ENCODE assay signal across 8 cellular contexts in genomic region chrX:69618803-69619202, GRCh38. TPM values are rescaled to one million over a fixed set of nuclear protein-coding genes. Genes with fewer than 3 reads are reported as not detected.
A peak's percentile ranks its signal among the peaks of the same experiment; 100 is the strongest.
DNase-seq lines count a peak whose midpoint lies in the region; ATAC-seq, FAIRE-seq and TF ChIP-seq lines count a peak whose summit lies in the region.

No MANE protein-coding gene starts in this region.

- peak in 2 of 3 experiments; percentile 4 to 46; a peak in 3 of 6 replicates for TF ChIP-seq CTCF in K562 (IDR thresholded peaks at IDR 0.05 in 2 of 3, conservative IDR thresholded peaks at IDR 0.05 in 1 of 3; ENCODE audit: insufficient read depth in 2 of 3, low read depth in 1 of 3, low read length in 3 of 3)

- in situ Hi-C loops in K562 (cut with MboI) = no loop called here

- H2BK5ac ChIP-seq in mesenchymal stem cell (ENCODE audit: low read depth, low read length, poor library complexity, severe bottlenecking) = no peak overlapping the region

- H4K91ac ChIP-seq in mesenchymal stem cell (ENCODE audit: low read length) = no peak overlapping the region

- WGBS in K562 (ENCODE audit: insufficient coverage, low coverage, missing lambda C conversion rate) = 0% methylated on average over 1 of the region's 1 CpG
- WGBS in mesenchymal stem cell = no CpG with 5 or more reads among the region's 1 CpG

- H2AFZ ChIP-seq in K562 (ENCODE audit: low read depth, low read length) = no peak overlapping the region
- no peak overlapping the region for H2AFZ ChIP-seq in mesenchymal stem cell (ENCODE audit: low read depth, low read length)

- H2AK5ac ChIP-seq in mesenchymal stem cell (ENCODE audit: low read length, severe bottlenecking) = no peak overlapping the region

- H3K79me1 ChIP-seq in mesenchymal stem cell (replicated peaks; ENCODE audit: low read length, poor library complexity, severe bottlenecking) = no peaks in the 10 kb centered on the region

- H3K4ac ChIP-seq in mesenchymal stem cell (ENCODE audit: low read depth in 1 of 2, low read length in 2 of 2) = no peak overlapping the region

- no peak overlapping the region for H3K14ac ChIP-seq in mesenchymal stem cell (ENCODE audit: low read length in 2 of 2)

- H2BK15ac ChIP-seq in mesenchymal stem cell (ENCODE audit: low read depth, poor library complexity, severe bottlenecking) = no peak overlapping the region

- peak; percentile 31 to 50; a peak in 2 of 4 replicates for TF ChIP-seq RAD21 in K562 (CRISPR knock-in tag; conservative IDR thresholded peaks at IDR 0.05 in 1 of 2, IDR thresholded peaks at IDR 0.05 in 1 of 2)

- no peak overlapping the region for H3K23ac ChIP-seq in mesenchymal stem cell (ENCODE audit: low read length in 2 of 2)

- TF ChIP-seq EP300 in K562 (IDR thresholded peaks at IDR 0.05; ENCODE audit: low read length) = no peak

- no peak overlapping the region for H3K9ac ChIP-seq in K562 (ENCODE audit: insufficient read depth in 1 of 2, low read depth in 2 of 2, low read length in 2 of 2)
- H3K9ac ChIP-seq in mesenchymal stem cell (ENCODE audit: low read length) = no peak overlapping the region

- no peak for TF ChIP-seq POLR2A in K562 (conservative IDR thresholded peaks at IDR 0.05)

- H3K36me3 ChIP-seq in K562 (ENCODE audit: control insufficient read depth, insufficient read depth, low read length) (no peaks in the 10 kb centered on the region), mesenchymal stem cell (ENCODE audit: control insufficient read depth in 1 of 2, insufficient read depth in 2 of 2, low read depth in 1 of 2, low read length in 2 of 2) (no peaks in the 10 kb centered on the region)

- H4K20me1 ChIP-seq in K562 (replicated peaks; ENCODE audit: control insufficient read depth, insufficient read depth, low read length) = no peaks in the 10 kb centered on the region

- no peak for FAIRE-seq in K562 (lab: Jason Lieb, UNC)

- H3K4me1 ChIP-seq in K562 (replicated peaks in 1 of 2; ENCODE audit: control insufficient read depth in 2 of 2, insufficient read depth in 2 of 2, low read length in 2 of 2) (peaks cover 0 to 13% of the 10 kb centered on the region in 2 experiments; a peak in 2 of 5 replicates), mesenchymal stem cell (ENCODE audit: control insufficient read depth, insufficient read depth, low read depth, low read length) (peaks cover 9% of the 10 kb centered on the region)

- ATAC-seq in K562 (no peak), GM18870 (IDR thresholded peaks at IDR 0.05; ENCODE audit: unreplicated experiment) (no peak), GM21381 (IDR thresholded peaks at IDR 0.05; ENCODE audit: unreplicated experiment) (no peak), GM19324 (IDR thresholded peaks at IDR 0.05; ENCODE audit: low FRiP score, unreplicated experiment) (no peak)

- no peak overlapping the region for H2BK120ac ChIP-seq in mesenchymal stem cell (ENCODE audit: low read depth, low read length)

- BruUV-seq in K562 (replicated peaks; lab: Mats Ljungman, UMichigan) = no TSS peak

- intact Hi-C loops in K562 (cut with micrococcal nuclease) = loop anchor here (1.0 kb wide), 1 partner anchor 81 kb away; no protein-coding TSS in a partner anchor

- H3K27ac ChIP-seq in K562 (ENCODE audit: extremely low read depth, low read depth, low read length) (no peak overlapping the region), mesenchymal stem cell (ENCODE audit: low read length, poor library complexity, severe bottlenecking) (no peak overlapping the region)

- no peak overlapping the region for H3K4me3 ChIP-seq in K562
- H3K4me3 ChIP-seq in mesenchymal stem cell (ENCODE audit: insufficient read depth in 1 of 2, low read depth in 1 of 2, low read length in 2 of 2) = no peak overlapping the region

- H3K79me2 ChIP-seq in K562 (ENCODE audit: control insufficient read depth, insufficient read depth, low read length) = no peaks in the 10 kb centered on the region

- POLR2A ChIA-PET in K562 (lab: Yijun Ruan, JAX) = interaction anchor here (1.4 kb wide), 1 partner anchor 14 kb away, joined by 3 read pairs; no protein-coding TSS in a partner anchor

- no peaks in the 10 kb centered on the region for H3K9me1 ChIP-seq in K562 (ENCODE audit: control insufficient read depth, insufficient read depth, low read length)

- CTCF ChIA-PET in K562 (lab: Yijun Ruan, JAX; ENCODE audit: low intra/inter-chr PET ratio) = interaction anchor here (0.6 to 1.3 kb wide), 2 partner anchors 80 to 81 kb away, joined by 3 to 5 read pairs; no protein-coding TSS in a partner anchor

- H4K8ac ChIP-seq in mesenchymal stem cell (ENCODE audit: low read length) = no peak overlapping the region

- peak; percentile 8 for DNase-seq in NCI-H2107 treated with DMSO at 0.1 percent for 48 hours (lab: John Stamatoyannopoulos, UW; ENCODE audit: unreplicated experiment)
- no peak for DNase-seq in NCI-H2107 (lab: John Stamatoyannopoulos, UW)
- peak; percentile 52 for DNase-seq in NCI-H1694 (lab: John Stamatoyannopoulos, UW)
- DNase-seq in K562 (ENCODE audit: extremely low read depth in 1 of 4, low spot score in 3 of 4) = peak in 1 of 4 experiments; percentile 3
- DNase-seq in mesenchymal stem cell = peak; percentile 3

- H3K4me2 ChIP-seq in K562 (ENCODE audit: insufficient read depth, low read length) (no peak overlapping the region), mesenchymal stem cell (ENCODE audit: low read length, poor library complexity, severe bottlenecking) (no peak overlapping the region)

- H2BK12ac ChIP-seq in mesenchymal stem cell (ENCODE audit: low read length in 2 of 2) = no peak overlapping the region

- H3K27me3 ChIP-seq in K562 (ENCODE audit: control insufficient read depth in 2 of 2, insufficient read depth in 2 of 2, low read length in 2 of 2) (peaks cover 0 to 6% of the 10 kb centered on the region in 2 experiments; a peak in 1 of 5 replicates), mesenchymal stem cell (ENCODE audit: control insufficient read depth in 1 of 2, insufficient read depth in 1 of 2, low read length in 2 of 2) (peaks cover 15 to 52% of the 10 kb centered on the region in 2 experiments)

- no peak overlapping the region for H3K18ac ChIP-seq in mesenchymal stem cell (ENCODE audit: low read depth in 1 of 2, low read length in 2 of 2)

- H3K9me3 ChIP-seq in K562 (replicated peaks; ENCODE audit: control insufficient read depth, insufficient read depth, low read depth, low read length) = no peaks in the 10 kb centered on the region
- H3K9me3 ChIP-seq in mesenchymal stem cell (ENCODE audit: control insufficient read depth, low read length) = peaks cover 1% of the 10 kb centered on the region

TF ChIP-seq in K562, 482 proteins besides CTCF, POLR2A, EP300 and RAD21 (continues in another document):
- no peak for TF ChIP-seq GATAD2A (IDR thresholded peaks at IDR 0.05)
- TF ChIP-seq SMC3 (conservative IDR thresholded peaks at IDR 0.05; ENCODE audit: insufficient read depth, low read depth, low read length) = 0 out of 2 replicates have a peak, but pooled peaks have one; percentile 16
- TF ChIP-seq ARHGAP35 (IDR thresholded peaks at IDR 0.05; ENCODE audit: partially characterized antibody) = no peak
- TF ChIP-seq ZMIZ1 (IDR thresholded peaks at IDR 0.05; ENCODE audit: low read depth in 2 of 2, low read length in 2 of 2) = no peak
- TF ChIP-seq ZNF316 (IDR thresholded peaks at IDR 0.05) = peak; percentile 71
- TF ChIP-seq MAFK (IDR thresholded peaks at IDR 0.05; ENCODE audit: low read length) = peak; percentile 49; the same call in 1 of the 2 replicates

RNA-seq across cellular contexts. Expression of gene EDA, which starts 2.9 kb away (rescaled TPM):
- not detected in 2 replicates for total RNA-seq in K562 (2011; cell fraction: chromatin; rRNA removed; ENCODE audit: low replicate concordance)
- under 0.01 TPM in 1 of 2 replicates, not detected in the other for total RNA-seq in K562 (2011; cell fraction: nucleolus; rRNA removed)
- 0.15 and 0.23 TPM in 2 replicates for total RNA-seq in K562 (2011; cell fraction: nucleoplasm; rRNA removed)
- 0.09 and 0.16 TPM in 2 replicates for total RNA-seq in K562 (2014; rRNA removed)
- 0.04 and 0.13 TPM in 2 replicates for total RNA-seq in K562 (2014; rRNA removed; fragmentation: Illumina TruSeq; extraction: Trizol)
- total RNA-seq in K562 (2015; rRNA removed; fragmentation: Illumina TruSeq; extraction: Trizol) = 0.18 and 0.23 TPM in 2 replicates
- total RNA-seq in K562 (2021) = 0.36 and 0.40 TPM in 2 replicates
- polyA plus RNA-seq in K562 (2011; rRNA removed) = 0.03 and 0.05 TPM in 2 replicates
- 0.03 TPM in 1 of 2 replicates, not detected in the other for polyA plus RNA-seq in K562 (2011; cell fraction: cytosol; rRNA removed)
- polyA plus RNA-seq in K562 (2011; cell fraction: nucleus; rRNA removed) = 0.06 TPM in 1 of 2 replicates, not detected in the other
- polyA plus RNA-seq in K562 (2012) = 0.18 and 0.22 TPM in 2 replicates
- polyA plus RNA-seq in K562 (2014; fragmentation: Illumina TruSeq; extraction: Trizol) = 0.13 and 0.18 TPM in 2 replicates
- under 1 TPM; 0.04 TPM for polyA plus RNA-seq in K562 (2014; fragmentation: Nextera tagmentation; extraction: Ambion mirVana)
- 0.07 and 0.11 TPM in 2 replicates for polyA plus RNA-seq in K562 (2014; rRNA removed)
- polyA minus RNA-seq in K562 (2011; rRNA and poly(A)+ RNA removed) = 0.06 TPM in 1 of 2 replicates, not detected in the other
- polyA minus RNA-seq in K562 (2011; cell fraction: cytosol; rRNA and poly(A)+ RNA removed) = not detected in 2 replicates
- polyA minus RNA-seq in K562 (2011; cell fraction: nucleus; rRNA and poly(A)+ RNA removed) = 0.22 and 0.40 TPM in 2 replicates
- polyA plus RNA-seq in mesenchymal stem cell (2013, experiment 1 of 2) = 0.11 TPM
- 0.07 TPM for polyA plus RNA-seq in mesenchymal stem cell (2013, experiment 2 of 2)
